25 cellular contexts compared by ENCODE assay signal in genomic region chr5:54732108-54732507, GRCh38.
"Had no signal": no experiment of that assay in that cellular context is flagged by ENCODE, and none has a peak within 500 bp of the region (broad histone marks: within the 10 kb centered on the region; RNA-seq: fewer than 3 reads in every experiment).

No MANE protein-coding gene starts in this region.

- ATAC-seq: effector memory CD8-positive, alpha-beta T cell; esophagus mucosa; gastrocnemius medialis; heart right ventricle; left cardiac atrium; left lung; left ventricle myocardium superior; lower lobe of right lung; naive thymus-derived CD4-positive, alpha-beta T cell had no signal

- H3K4me3 ChIP-seq: colonic mucosa, esophagus squamous epithelium, gastrocnemius medialis, heart right ventricle, left lung, lower lobe of right lung had no signal

- H3K36me3 ChIP-seq: colonic mucosa, esophagus squamous epithelium, gastrocnemius medialis, heart right ventricle, left lung, lower lobe of right lung had no signal

- H3K27ac ChIP-seq: colonic mucosa, epithelial cell of prostate, esophagus squamous epithelium, gastrocnemius medialis, heart right ventricle, left lung, lower lobe of right lung had no signal

- H3K9me3 ChIP-seq: colonic mucosa, esophagus squamous epithelium, gastrocnemius medialis, heart right ventricle, left lung, lower lobe of right lung had no signal

- H3K4me1 ChIP-seq: colonic mucosa, gastrocnemius medialis, lower lobe of right lung had no signal

- DNase-seq: colonic mucosa; cortex of kidney; effector CD8-positive, alpha-beta T cell; effector memory CD8-positive, alpha-beta T cell; endodermal cell; erythroblast; esophagus squamous epithelium; foreskin fibroblast; foreskin melanocyte; gastrocnemius medialis; glutamatergic neuron; head of caudate nucleus; heart right ventricle; hippocampal formation; left cardiac atrium; left lung; left ventricle myocardium superior; lower lobe of right lung; mesenchymal stem cell; midbrain; naive thymus-derived CD4-positive, alpha-beta T cell had no signal

- FAIRE-seq: endometrium, keratinocyte had no signal
